9 cellular contexts compared by ENCODE assay signal in genomic region chr4:125316781-125317525, GRCh38. TPM values are rescaled to one million over a fixed set of nuclear protein-coding genes. Genes with fewer than 3 reads are reported as not detected.
DNase-seq lines count a peak whose midpoint lies in the region; ATAC-seq and TF ChIP-seq lines count a peak whose summit lies in the region.
"Had no signal": no experiment of that assay in that cellular context is flagged by ENCODE, and none has a peak within 500 bp of the region (broad histone marks: within the 10 kb centered on the region; RNA-seq: fewer than 3 reads in every experiment).

No MANE protein-coding gene starts in this region.

- intact Hi-C loops in Panc1 (cut with micrococcal nuclease; ENCODE audit: unreplicated experiment), result loop anchor here (5.0 to 10.0 kb wide), 2 partner anchors 205 to 1288 kb away; no protein-coding TSS in a partner anchor

- H3K9me3 ChIP-seq in Panc1 (ENCODE audit: control insufficient read depth, insufficient read depth, low read depth, low read length) (no peaks in the 10 kb centered on the region), fibroblast of lung (ENCODE audit: control insufficient read depth, insufficient read depth, low read depth, low read length) (no peaks in the 10 kb centered on the region)

- POLR2A ChIA-PET in Panc1 (lab: Charles Lee), result no interaction called here
- POLR2A ChIA-PET in naive thymus-derived CD8-positive, alpha-beta T cell (lab: Charles Lee), result no interaction called here

- TF ChIP-seq CTCF in Panc1 (IDR thresholded peaks at IDR 0.05), result no peak
- TF ChIP-seq CTCF in fibroblast of lung (conservative IDR thresholded peaks at IDR 0.05 in 1 of 2, IDR thresholded peaks at IDR 0.05 in 1 of 2; ENCODE audit: low read depth in 1 of 2, low read length in 2 of 2), result peak in 1 of 2 donors; percentile 19

- no peaks in the 10 kb centered on the region for H4K20me1 ChIP-seq in fibroblast of lung (ENCODE audit: control insufficient read depth, extremely low read depth, insufficient read depth, low read length)

- H3K27ac ChIP-seq in Panc1 (ENCODE audit: low read length) (peak overlapping the region; percentile 76), fibroblast of lung (ENCODE audit: insufficient read depth, low read length) (peak overlapping the region; percentile 40)

- no TSS peak for BruUV-seq in Panc1 (replicated peaks; lab: Mats Ljungman, UMichigan)

- in situ Hi-C loops in Panc1 (cut with HindIII; ENCODE audit: low pct_unique_long_range_greater_than_20kb, low sequenced_read_pairs), result no loop called here

- peak overlapping the region; percentile 74 for H2AFZ ChIP-seq in fibroblast of lung (ENCODE audit: low read length)

- peak overlapping the region in 1 of 10 donors; percentile 13 for H3K27ac Mint-ChIP-seq in naive thymus-derived CD8-positive, alpha-beta T cell

- H3K4me1 Mint-ChIP-seq in naive thymus-derived CD8-positive, alpha-beta T cell, result peaks cover 18 to 41% (median 35%) of the 10 kb centered on the region in 4 donors

- H3K79me2 ChIP-seq in fibroblast of lung (ENCODE audit: control insufficient read depth, insufficient read depth, low read length), result peaks cover 17% of the 10 kb centered on the region

- peak overlapping the region; percentile 54 to 78 for H3K4me3 ChIP-seq in Panc1 (ENCODE audit: low read depth in 2 of 2, low read length in 2 of 2)
- H3K4me3 ChIP-seq in fibroblast of lung (replicated peaks in 1 of 4; ENCODE audit: control extremely low read depth in 1 of 4, insufficient read depth in 1 of 4, low read depth in 3 of 4, low read length in 4 of 4), result peak overlapping the region; percentile 91 to 97 (median 92)

- peak overlapping the region; percentile 90 for H3K4me2 ChIP-seq in fibroblast of lung (ENCODE audit: extremely low read depth, insufficient read depth, low read length)

- H3K36me3 Mint-ChIP-seq in naive thymus-derived CD8-positive, alpha-beta T cell, result peaks cover 0 to 7% (median 0%) of the 10 kb centered on the region in 3 donors

- H3K4me1 ChIP-seq in Panc1 (ENCODE audit: control insufficient read depth, insufficient read depth, low read length) (peaks cover 20% of the 10 kb centered on the region), fibroblast of lung (ENCODE audit: control insufficient read depth, extremely low read depth, insufficient read depth, low read length) (peaks cover 6% of the 10 kb centered on the region)

- peak; percentile 1 for DNase-seq in NCI-H2029 treated with DMSO at 0.1 percent for 48 hours (lab: John Stamatoyannopoulos, UW)
- DNase-seq in NCI-H2029 (lab: John Stamatoyannopoulos, UW), result no peak
- DNase-seq in Panc1 (ENCODE audit: low read depth, low spot score), result no peak
- DNase-seq in fibroblast of lung (ENCODE audit: low read depth in 2 of 2), result peak; percentile 42 to 54
- DNase-seq in naive thymus-derived CD8-positive, alpha-beta T cell, result no peak
- no peak for DNase-seq in 8988T
- no peak for DNase-seq in activated CD4-positive, alpha-beta T cell treated with anti-CD3 and anti-CD28 coated beads, Interleukin-2, amount 50 U/mL, for 48 hours

- no peaks in the 10 kb centered on the region; the same call in 1 of the 2 replicates for H3K36me3 ChIP-seq in Panc1 (ENCODE audit: control insufficient read depth, insufficient read depth, low read length)
- H3K36me3 ChIP-seq in fibroblast of lung (ENCODE audit: control insufficient read depth, insufficient read depth, low read length), result peaks cover 2% of the 10 kb centered on the region

- H3K9ac ChIP-seq in fibroblast of lung (ENCODE audit: insufficient read depth, low read length), result peak overlapping the region; percentile 38

- peaks cover 0 to 7% (median 0%) of the 10 kb centered on the region in 9 donors for H3K9me3 Mint-ChIP-seq in naive thymus-derived CD8-positive, alpha-beta T cell

- CTCF ChIA-PET in Panc1 (lab: Charles Lee), result no interaction called here

- ATAC-seq in Panc1, result peak; percentile 27
- ATAC-seq in naive thymus-derived CD8-positive, alpha-beta T cell, result no peak
- ATAC-seq in GM19324 (IDR thresholded peaks at IDR 0.05; ENCODE audit: low FRiP score, unreplicated experiment), result no peak

- peaks cover 32 to 73% (median 60%) of the 10 kb centered on the region in 5 donors for H3K27me3 Mint-ChIP-seq in naive thymus-derived CD8-positive, alpha-beta T cell

- peak overlapping the region in 9 of 10 donors; percentile 75 to 90 (median 86) for H3K4me3 Mint-ChIP-seq in naive thymus-derived CD8-positive, alpha-beta T cell

- H3K27me3 ChIP-seq in Panc1 (ENCODE audit: control insufficient read depth, insufficient read depth, low read length) (no peaks in the 10 kb centered on the region), fibroblast of lung (ENCODE audit: control insufficient read depth, insufficient read depth, low read length) (no peaks in the 10 kb centered on the region)

RNA-seq across cellular contexts. Expression of gene FAT4, which starts 2.2 kb away (rescaled TPM):
- total RNA-seq in Panc1 (2021; ENCODE audit: unreplicated experiment) (11.8 TPM), fibroblast of lung (9.0 and 17.8 TPM in 2 replicates)
- polyA plus RNA-seq in Panc1 (2012; ENCODE audit: insufficient read length), result 4.3 TPM
- polyA plus RNA-seq in fibroblast of lung, result 7.4 and 10.8 TPM in 2 replicates
- 3.4 and 6.2 TPM in 2 replicates for polyA plus RNA-seq in fibroblast of lung (2012)
- 14.8 and 16.7 TPM in 2 replicates for polyA minus RNA-seq in fibroblast of lung (ENCODE audit: low replicate concordance)
- under 1 TPM in 1 of 2 experiments, not detected in 1; 0.03 TPM for total RNA-seq in naive thymus-derived CD8-positive, alpha-beta T cell
- polyA plus RNA-seq in naive thymus-derived CD8-positive, alpha-beta T cell, result not detected
- total RNA-seq: T-helper 2 cell treated with Interferon-gamma antibody and Interleukin-4, amounts not matched to agents 100 ng/mL and 5 ng/mL, for 36 hours had no signal

Comparison
In these comparisons a context has a peak if more than half of its experiments do, and no peak if none do; other contexts are left out.
1. DNase-seq: peak in NCI-H2029 treated with DMSO at 0.1 percent for 48 hours (single experiment) and fibroblast of lung (2 of 2); none in NCI-H2029 (single experiment), Panc1 (single experiment), naive thymus-derived CD8-positive, alpha-beta T cell (0 of 10), 8988T (single experiment) and activated CD4-positive, alpha-beta T cell treated with anti-CD3 and anti-CD28 coated beads, Interleukin-2, amount 50 U/mL, for 48 hours (0 of 2).